ENCODE assay signal across 37 cellular contexts in genomic region chr6:124677874-124678273, GRCh38.
"Had no signal": no experiment of that assay in that cellular context is flagged by ENCODE, and none has a peak within 500 bp of the region (broad histone marks: within the 10 kb centered on the region; RNA-seq: fewer than 3 reads in every experiment).

No MANE protein-coding gene starts in this region.

- H3K27me3 Mint-ChIP-seq: activated naive CD4-positive, alpha-beta T cell treated with anti-CD3 and anti-CD28 coated beads, Interleukin-2, amount 10 ng/mL, durations not matched to agents 7 days and 5 days; activated naive CD4-positive, alpha-beta T cell treated with anti-CD3 and anti-CD28 coated beads, Interleukin-2, amount 50 U/mL, for 24 hours; activated naive CD8-positive, alpha-beta T cell; activated naive CD8-positive, alpha-beta T cell treated with anti-CD3 and anti-CD28 coated beads for 36 hours; activated naive CD8-positive, alpha-beta T cell treated with anti-CD3 and anti-CD28 coated beads, Interleukin-2, amount 10 ng/mL, durations not matched to agents 7 days and 5 days; activated naive CD8-positive, alpha-beta T cell treated with anti-CD3 and anti-CD28 coated beads, Interleukin-2, amount 50 U/mL, for 24 hours; activated T-cell treated with anti-CD3 and anti-CD28 coated beads, Interleukin-2, amount 50 U/mL, for 24 hours; activated T-helper 17 cell treated with anti-CD3 and anti-CD28 coated beads, Interleukin-2, amount 50 U/mL, for 72 hours; central memory CD8-positive, alpha-beta T cell had no signal

- H3K27ac Mint-ChIP-seq: activated naive CD4-positive, alpha-beta T cell treated with anti-CD3 and anti-CD28 coated beads for 36 hours; activated naive CD4-positive, alpha-beta T cell treated with anti-CD3 and anti-CD28 coated beads, Interleukin-2, amount 10 ng/mL, durations not matched to agents 7 days and 5 days; activated naive CD4-positive, alpha-beta T cell treated with anti-CD3 and anti-CD28 coated beads, Interleukin-2, amount 50 U/mL, for 24 hours; activated naive CD4-positive, alpha-beta T cell treated with anti-CD3 and anti-CD28 coated beads, Interleukin-2, amount 50 U/mL, for 72 hours; activated naive CD8-positive, alpha-beta T cell; activated naive CD8-positive, alpha-beta T cell treated with anti-CD3 and anti-CD28 coated beads for 36 hours; activated naive CD8-positive, alpha-beta T cell treated with anti-CD3 and anti-CD28 coated beads, Interleukin-2, amount 10 ng/mL, durations not matched to agents 7 days and 5 days; activated naive CD8-positive, alpha-beta T cell treated with anti-CD3 and anti-CD28 coated beads, Interleukin-2, amount 50 U/mL, for 24 hours; activated T-cell treated with anti-CD3 and anti-CD28 coated beads, Interleukin-2, amount 50 U/mL, for 24 hours; activated T-cell treated with anti-CD3 and anti-CD28 coated beads, Interleukin-2, amount 50 U/mL, for 72 hours; activated T-helper 1 cell treated with anti-CD3 and anti-CD28 coated beads, Interleukin-12 subunit alpha, Interleukin-12 subunit beta, Interleukin-2, Interleukin-4 antibody, amounts not matched to agents 30 ng/mL and 10 ng/mL and 1 ng/mL, durations not matched to agents 14 hours and 24 hours and 36 hours; activated T-helper 17 cell treated with anti-CD3 and anti-CD28 coated beads, Interleukin-2, amount 50 U/mL, for 72 hours; activated T-helper 2 cell treated with anti-CD3 and anti-CD28 coated beads, Interferon-gamma antibody, Interleukin-2, Interleukin-4, amounts not matched to agents 10 μg/mL and 5 μg/mL and 100 μg/mL, durations not matched to agents 14 hours and 24 hours and 36 hours; brain had no signal

- ATAC-seq: activated naive CD4-positive, alpha-beta T cell treated with anti-CD3 and anti-CD28 coated beads, Interleukin-2, amount 50 U/mL, for 72 hours; activated naive CD8-positive, alpha-beta T cell treated with anti-CD3 and anti-CD28 coated beads, Interleukin-2, amount 50 U/mL, for 24 hours; activated T-cell treated with anti-CD3 and anti-CD28 coated beads, Interleukin-2, amount 50 U/mL, for 4 hours; activated T-cell treated with anti-CD3 and anti-CD28 coated beads, Interleukin-2, amount 50 U/mL, for 72 hours; activated T-helper 17 cell treated with anti-CD3 and anti-CD28 coated beads, Interleukin-2, amount 50 U/mL, for 72 hours; body of pancreas had no signal

- H3K4me1 ChIP-seq: adrenal gland, ascending aorta, body of pancreas had no signal

- H3K4me3 Mint-ChIP-seq: activated naive CD4-positive, alpha-beta T cell treated with anti-CD3 and anti-CD28 coated beads for 36 hours; activated naive CD4-positive, alpha-beta T cell treated with anti-CD3 and anti-CD28 coated beads, Interleukin-2, amount 10 ng/mL, durations not matched to agents 7 days and 5 days; activated naive CD4-positive, alpha-beta T cell treated with anti-CD3 and anti-CD28 coated beads, Interleukin-2, amount 50 U/mL, for 24 hours; activated naive CD8-positive, alpha-beta T cell; activated naive CD8-positive, alpha-beta T cell treated with anti-CD3 and anti-CD28 coated beads for 36 hours; activated naive CD8-positive, alpha-beta T cell treated with anti-CD3 and anti-CD28 coated beads, Interleukin-2, amount 10 ng/mL, durations not matched to agents 7 days and 5 days; activated naive CD8-positive, alpha-beta T cell treated with anti-CD3 and anti-CD28 coated beads, Interleukin-2, amount 50 U/mL, for 24 hours; activated T-cell treated with anti-CD3 and anti-CD28 coated beads, Interleukin-2, amount 50 U/mL, for 24 hours; activated T-cell treated with anti-CD3 and anti-CD28 coated beads, Interleukin-2, amount 50 U/mL, for 4 hours; activated T-cell treated with anti-CD3 and anti-CD28 coated beads, Interleukin-2, amount 50 U/mL, for 72 hours; activated T-helper 1 cell treated with anti-CD3 and anti-CD28 coated beads, Interleukin-12 subunit alpha, Interleukin-12 subunit beta, Interleukin-2, Interleukin-4 antibody, amounts not matched to agents 30 ng/mL and 10 ng/mL and 1 ng/mL, durations not matched to agents 14 hours and 24 hours and 36 hours; activated T-helper 17 cell treated with anti-CD3 and anti-CD28 coated beads, Interleukin-2, amount 50 U/mL, for 72 hours; brain; central memory CD8-positive, alpha-beta T cell had no signal

- H3K4me3 ChIP-seq: adrenal gland, ascending aorta, body of pancreas, cardiac muscle cell had no signal

- H3K27ac ChIP-seq: adrenal gland, ascending aorta, body of pancreas, brain microvascular endothelial cell, cardiac muscle cell had no signal

- H3K36me3 Mint-ChIP-seq: activated naive CD4-positive, alpha-beta T cell treated with anti-CD3 and anti-CD28 coated beads, Interleukin-2, amount 10 ng/mL, durations not matched to agents 7 days and 5 days; activated naive CD8-positive, alpha-beta T cell; activated naive CD8-positive, alpha-beta T cell treated with anti-CD3 and anti-CD28 coated beads for 36 hours; activated naive CD8-positive, alpha-beta T cell treated with anti-CD3 and anti-CD28 coated beads, Interleukin-2, amount 10 ng/mL, durations not matched to agents 7 days and 5 days had no signal

- H3K27me3 ChIP-seq: adrenal gland, ascending aorta, body of pancreas, brain microvascular endothelial cell, cardiac muscle cell had no signal

- H3K4me1 Mint-ChIP-seq: activated naive CD4-positive, alpha-beta T cell treated with anti-CD3 and anti-CD28 coated beads, Interleukin-2, amount 10 ng/mL, durations not matched to agents 7 days and 5 days; activated naive CD4-positive, alpha-beta T cell treated with anti-CD3 and anti-CD28 coated beads, Interleukin-2, amount 50 U/mL, for 24 hours; activated naive CD8-positive, alpha-beta T cell treated with anti-CD3 and anti-CD28 coated beads for 36 hours; activated naive CD8-positive, alpha-beta T cell treated with anti-CD3 and anti-CD28 coated beads, Interleukin-2, amount 10 ng/mL, durations not matched to agents 7 days and 5 days; activated naive CD8-positive, alpha-beta T cell treated with anti-CD3 and anti-CD28 coated beads, Interleukin-2, amount 50 U/mL, for 24 hours; activated T-helper 17 cell treated with anti-CD3 and anti-CD28 coated beads, Interleukin-2, amount 50 U/mL, for 72 hours; central memory CD8-positive, alpha-beta T cell had no signal

- H3K36me3 ChIP-seq: adrenal gland, ascending aorta, brain microvascular endothelial cell, cardiac muscle cell had no signal

- DNase-seq: activated effector memory CD4-positive, alpha-beta T cell treated with anti-CD3 and anti-CD28 coated beads, Interleukin-2, amount 50 U/mL, for 16 hours; activated effector memory CD4-positive, alpha-beta T cell treated with Interleukin-2 at 50 U/mL for 16 hours; activated gamma-delta T cell; activated gamma-delta T cell treated with Interleukin-2 at 50 U/mL for 16 hours; activated naive CD4-positive, alpha-beta T cell; activated naive CD4-positive, alpha-beta T cell treated with anti-CD3 and anti-CD28 coated beads for 36 hours; activated naive CD4-positive, alpha-beta T cell treated with anti-CD3 and anti-CD28 coated beads, Interleukin-2, amount 10 ng/mL, durations not matched to agents 7 days and 5 days; activated naive CD4-positive, alpha-beta T cell treated with anti-CD3 and anti-CD28 coated beads, Interleukin-2, amount 50 U/mL, for 16 hours; activated naive CD4-positive, alpha-beta T cell treated with Interleukin-2 at 50 U/mL for 16 hours; activated naive CD8-positive, alpha-beta T cell treated with anti-CD3 and anti-CD28 coated beads for 36 hours; activated naive CD8-positive, alpha-beta T cell treated with anti-CD3 and anti-CD28 coated beads, Interleukin-2, amount 10 ng/mL, durations not matched to agents 7 days and 5 days; activated naive CD8-positive, alpha-beta T cell treated with anti-CD3 and anti-CD28 coated beads, Interleukin-2, amount 50 U/mL, for 24 hours; activated T-cell treated with anti-CD3 and anti-CD28 coated beads, Interleukin-2, amount 50 U/mL, for 1 hour; activated T-cell treated with anti-CD3 and anti-CD28 coated beads, Interleukin-2, amount 50 U/mL, for 24 hours; activated T-cell treated with anti-CD3 and anti-CD28 coated beads, Interleukin-2, amount 50 U/mL, for 4 hours; activated T-cell treated with anti-CD3 and anti-CD28 coated beads, Interleukin-2, amount 50 U/mL, for 48 hours; activated T-cell treated with anti-CD3 and anti-CD28 coated beads, Interleukin-2, amount 50 U/mL, for 72 hours; adrenal gland; amniotic stem cell; amygdala; anterior cingulate cortex; aorta; body of pancreas; brain microvascular endothelial cell; caudate nucleus; central memory CD4-positive, alpha-beta T cell; cerebellar nuclear complex had no signal
